Comparison of ENCODE assay signal across 9 cellular contexts in the genomic region with DNA sequence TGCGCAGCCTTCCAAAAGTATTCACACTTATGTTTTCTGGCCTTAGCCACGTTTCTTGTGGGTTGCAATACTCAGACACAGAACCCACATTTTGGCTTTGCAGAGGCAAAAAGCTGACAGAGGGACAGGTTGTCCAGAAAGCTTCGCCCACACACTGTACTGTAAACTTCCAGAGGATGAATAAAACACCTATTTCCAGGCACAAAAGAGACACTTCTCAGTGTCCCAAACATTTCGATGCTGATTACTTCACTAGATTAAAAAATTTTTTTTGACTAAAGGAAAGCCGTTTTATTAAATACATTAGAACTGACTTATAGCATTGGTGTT. TPM values are rescaled to one million over a fixed set of nuclear protein-coding genes. Genes with fewer than 3 reads are reported as not detected.
DNase-seq lines count a peak whose midpoint lies in the region; ATAC-seq and TF ChIP-seq lines count a peak whose summit lies in the region.
"Had no signal": no experiment of that assay in that cellular context is flagged by ENCODE, and none has a peak within 500 bp of the region (broad histone marks: within the 10 kb centered on the region; RNA-seq: fewer than 3 reads in every experiment).

No MANE protein-coding gene starts in this region.

- H2AFZ ChIP-seq in MM.1S (ENCODE audit: low read length) (no peak overlapping the region), parathyroid adenoma (peak overlapping the region; percentile 73)

- no peaks in the 10 kb centered on the region for H3K36me3 Mint-ChIP-seq in CD8-positive, alpha-beta T cell
- no peaks in the 10 kb centered on the region for H3K36me3 Mint-ChIP-seq in effector memory CD8-positive, alpha-beta T cell (ENCODE audit: insufficient read depth)
- no peaks in the 10 kb centered on the region for H3K36me3 Mint-ChIP-seq in activated T-helper 1 cell treated with anti-CD3 and anti-CD28 coated beads, Interleukin-12 subunit alpha, Interleukin-12 subunit beta, Interleukin-2, Interleukin-4 antibody, amounts not matched to agents 30 ng/mL and 10 ng/mL and 1 ng/mL, durations not matched to agents 14 hours and 24 hours and 36 hours (ENCODE audit: low read depth)

- no peaks in the 10 kb centered on the region for H3K36me3 ChIP-seq in CD8-positive, alpha-beta T cell (ENCODE audit: insufficient read depth, low read length)
- no peaks in the 10 kb centered on the region for H3K36me3 ChIP-seq in MM.1S (replicated peaks; ENCODE audit: insufficient read depth, low read length)
- no peaks in the 10 kb centered on the region for H3K36me3 ChIP-seq in parathyroid adenoma (ENCODE audit: control insufficient read depth, insufficient read depth, low read length)
- H3K36me3 ChIP-seq: heart right ventricle had no signal

- DNase-seq in CD8-positive, alpha-beta T cell: no peak
- DNase-seq in MM.1S: no peak
- DNase-seq in effector memory CD8-positive, alpha-beta T cell: no peak
- no peak for DNase-seq in activated T-helper 1 cell treated with anti-CD3 and anti-CD28 coated beads, Interleukin-12 subunit alpha, Interleukin-12 subunit beta, Interleukin-2, Interleukin-4 antibody, amounts not matched to agents 30 ng/mL and 10 ng/mL and 1 ng/mL, durations not matched to agents 14 hours and 24 hours and 36 hours (ENCODE audit: low spot score)
- no peak for DNase-seq in activated CD4-positive, CD25-positive, alpha-beta regulatory T cell treated with anti-CD3 and anti-CD28 coated beads, Interleukin-2, amount 50 U/mL, for 72 hours
- DNase-seq in effector CD4-positive, alpha-beta T cell: no peak

- no peak overlapping the region for H3K27ac Mint-ChIP-seq in CD8-positive, alpha-beta T cell
- peak overlapping the region in 1 of 2 donors; percentile 12 for H3K27ac Mint-ChIP-seq in effector memory CD8-positive, alpha-beta T cell
- H3K27ac Mint-ChIP-seq in activated T-helper 1 cell treated with anti-CD3 and anti-CD28 coated beads, Interleukin-12 subunit alpha, Interleukin-12 subunit beta, Interleukin-2, Interleukin-4 antibody, amounts not matched to agents 30 ng/mL and 10 ng/mL and 1 ng/mL, durations not matched to agents 14 hours and 24 hours and 36 hours: no peak overlapping the region

- H3K27me3 ChIP-seq in CD8-positive, alpha-beta T cell (ENCODE audit: insufficient read depth, low read length): no peaks in the 10 kb centered on the region
- no peaks in the 10 kb centered on the region for H3K27me3 ChIP-seq in MM.1S (replicated peaks; ENCODE audit: insufficient read depth, low read length)
- H3K27me3 ChIP-seq in parathyroid adenoma (ENCODE audit: control insufficient read depth, insufficient read depth, low read length): no peaks in the 10 kb centered on the region
- H3K27me3 ChIP-seq: heart right ventricle had no signal

- H3F3A ChIP-seq in MM.1S (ENCODE audit: insufficient read depth, low read length): no peaks in the 10 kb centered on the region

- POLR2A ChIA-PET in CD8-positive, alpha-beta T cell (lab: Charles Lee): interaction anchor here (0.6 to 1.3 kb wide), 2 partner anchors 12 to 30 kb away, joined by 3 to 4 read pairs; no protein-coding TSS in a partner anchor

- H3K4me1 Mint-ChIP-seq in CD8-positive, alpha-beta T cell (ENCODE audit: low read depth): peaks cover 8% of the 10 kb centered on the region
- H3K4me1 Mint-ChIP-seq in effector memory CD8-positive, alpha-beta T cell (ENCODE audit: low read depth in 2 of 2): peaks cover 6 to 10% of the 10 kb centered on the region in 2 donors
- peaks cover 16% of the 10 kb centered on the region for H3K4me1 Mint-ChIP-seq in activated T-helper 1 cell treated with anti-CD3 and anti-CD28 coated beads, Interleukin-12 subunit alpha, Interleukin-12 subunit beta, Interleukin-2, Interleukin-4 antibody, amounts not matched to agents 30 ng/mL and 10 ng/mL and 1 ng/mL, durations not matched to agents 14 hours and 24 hours and 36 hours (ENCODE audit: low read depth)

- no peaks in the 10 kb centered on the region for H3K9me3 Mint-ChIP-seq in CD8-positive, alpha-beta T cell
- H3K9me3 Mint-ChIP-seq in effector memory CD8-positive, alpha-beta T cell: no peaks in the 10 kb centered on the region
- no peaks in the 10 kb centered on the region for H3K9me3 Mint-ChIP-seq in activated T-helper 1 cell treated with anti-CD3 and anti-CD28 coated beads, Interleukin-12 subunit alpha, Interleukin-12 subunit beta, Interleukin-2, Interleukin-4 antibody, amounts not matched to agents 30 ng/mL and 10 ng/mL and 1 ng/mL, durations not matched to agents 14 hours and 24 hours and 36 hours

- CTCF ChIA-PET in CD8-positive, alpha-beta T cell (lab: Charles Lee): interaction anchor here (0.7 to 1.4 kb wide), 15 partner anchors 9 to 169 kb away, joined by 3 to 15 read pairs (median 4); partner anchors contain the start of gene KCTD6

- no peak for ATAC-seq in CD8-positive, alpha-beta T cell
- ATAC-seq in effector memory CD8-positive, alpha-beta T cell (replicated peaks): no peak
- ATAC-seq in HG02840 (IDR thresholded peaks at IDR 0.05; ENCODE audit: low FRiP score, unreplicated experiment): no peak

- H3K27ac ChIP-seq in CD8-positive, alpha-beta T cell (ENCODE audit: low read depth, low read length): no peak overlapping the region
- H3K27ac ChIP-seq in MM.1S (ENCODE audit: low read length) (no peak overlapping the region), parathyroid adenoma (no peak overlapping the region)
- H3K27ac ChIP-seq: heart right ventricle had no signal

- no peaks in the 10 kb centered on the region for H3K27me3 Mint-ChIP-seq in CD8-positive, alpha-beta T cell (ENCODE audit: low read depth)
- H3K27me3 Mint-ChIP-seq in effector memory CD8-positive, alpha-beta T cell: no peaks in the 10 kb centered on the region
- peaks cover 17% of the 10 kb centered on the region for H3K27me3 Mint-ChIP-seq in activated T-helper 1 cell treated with anti-CD3 and anti-CD28 coated beads, Interleukin-12 subunit alpha, Interleukin-12 subunit beta, Interleukin-2, Interleukin-4 antibody, amounts not matched to agents 30 ng/mL and 10 ng/mL and 1 ng/mL, durations not matched to agents 14 hours and 24 hours and 36 hours (ENCODE audit: insufficient read depth)

- H3K4me3 ChIP-seq in CD8-positive, alpha-beta T cell (ENCODE audit: low read depth, low read length): no peak overlapping the region
- H3K4me3 ChIP-seq in MM.1S (ENCODE audit: low read length) (no peak overlapping the region), parathyroid adenoma (ENCODE audit: low read depth, low read length) (no peak overlapping the region)

- TF ChIP-seq CTCF in CD8-positive, alpha-beta T cell (IDR thresholded peaks at IDR 0.05): peak; percentile 31
- TF ChIP-seq CTCF in MM.1S (IDR thresholded peaks at IDR 0.05; ENCODE audit: low read length): no peak
- no peak for TF ChIP-seq CTCF in parathyroid adenoma (IDR thresholded peaks at IDR 0.05)

- intact Hi-C loops in CD8-positive, alpha-beta T cell (cut with DNase I, micrococcal nuclease): loop anchor here (1.0 to 10.0 kb wide), 5 partner anchors 27 to 171 kb away; no protein-coding TSS in a partner anchor
- intact Hi-C loops in activated T-helper 1 cell treated with anti-CD3 and anti-CD28 coated beads, Interleukin-12 subunit alpha, Interleukin-12 subunit beta, Interleukin-2, Interleukin-4 antibody, amounts not matched to agents 30 ng/mL and 10 ng/mL and 1 ng/mL, durations not matched to agents 14 hours and 24 hours and 36 hours (cut with micrococcal nuclease): loop anchor here (1.0 kb wide), 5 partner anchors 7 to 166 kb away; no protein-coding TSS in a partner anchor

- peak overlapping the region; percentile 51 for H3K4me3 Mint-ChIP-seq in CD8-positive, alpha-beta T cell
- peak overlapping the region; percentile 3 to 46 for H3K4me3 Mint-ChIP-seq in effector memory CD8-positive, alpha-beta T cell
- H3K4me3 Mint-ChIP-seq in activated T-helper 1 cell treated with anti-CD3 and anti-CD28 coated beads, Interleukin-12 subunit alpha, Interleukin-12 subunit beta, Interleukin-2, Interleukin-4 antibody, amounts not matched to agents 30 ng/mL and 10 ng/mL and 1 ng/mL, durations not matched to agents 14 hours and 24 hours and 36 hours: no peak overlapping the region

- no peaks in the 10 kb centered on the region for H3K9me2 ChIP-seq in MM.1S (replicated peaks; ENCODE audit: insufficient read depth, low read length)

- no peaks in the 10 kb centered on the region for H3K9me3 ChIP-seq in CD8-positive, alpha-beta T cell (ENCODE audit: low read length)
- no peaks in the 10 kb centered on the region for H3K9me3 ChIP-seq in MM.1S (replicated peaks; ENCODE audit: insufficient read depth, low read length)
- no peaks in the 10 kb centered on the region for H3K9me3 ChIP-seq in parathyroid adenoma (ENCODE audit: control insufficient read depth, low read length)
- H3K9me3 ChIP-seq: heart right ventricle had no signal

- H3K79me2 ChIP-seq in MM.1S (ENCODE audit: low read length): no peaks in the 10 kb centered on the region
- no peaks in the 10 kb centered on the region for H3K79me2 ChIP-seq in parathyroid adenoma

- peak overlapping the region; percentile 45; the same call in 1 of the 2 replicates for H3K4me2 ChIP-seq in MM.1S (ENCODE audit: low read depth, low read length)
- H3K4me2 ChIP-seq in parathyroid adenoma (ENCODE audit: low read length): peak overlapping the region; percentile 66

- H3K9ac ChIP-seq in MM.1S (ENCODE audit: low read length): no peak overlapping the region
- H3K9ac ChIP-seq in parathyroid adenoma: no peak overlapping the region

- peaks cover 8% of the 10 kb centered on the region for H3K4me1 ChIP-seq in CD8-positive, alpha-beta T cell (ENCODE audit: insufficient read depth, low read length)
- H3K4me1 ChIP-seq in MM.1S (ENCODE audit: low read length) (no peaks in the 10 kb centered on the region), parathyroid adenoma (no peaks in the 10 kb centered on the region)

- no peaks in the 10 kb centered on the region for H4K20me1 ChIP-seq in MM.1S (ENCODE audit: insufficient read depth, low read length)

RNA-seq across cellular contexts. Expression of gene KCTD6, which starts 28.0 kb away (rescaled TPM):
- total RNA-seq in CD8-positive, alpha-beta T cell: 1 to 10 TPM; 4.2 to 4.5 TPM
- 7.0 and 8.9 TPM in 2 replicates for total RNA-seq in activated T-helper 1 cell treated with anti-CD3 and anti-CD28 coated beads, Interleukin-12 subunit alpha, Interleukin-12 subunit beta, Interleukin-2, Interleukin-4 antibody, amounts not matched to agents 30 ng/mL and 10 ng/mL and 1 ng/mL, durations not matched to agents 14 hours and 24 hours and 36 hours

RNA-seq across cellular contexts. Expression of gene PDHB, which starts 30.3 kb away (rescaled TPM):
- 10 to 100 TPM; 32.5 to 33.2 TPM for total RNA-seq in CD8-positive, alpha-beta T cell
- 62.0 and 68.1 TPM in 2 replicates for total RNA-seq in activated T-helper 1 cell treated with anti-CD3 and anti-CD28 coated beads, Interleukin-12 subunit alpha, Interleukin-12 subunit beta, Interleukin-2, Interleukin-4 antibody, amounts not matched to agents 30 ng/mL and 10 ng/mL and 1 ng/mL, durations not matched to agents 14 hours and 24 hours and 36 hours
